In genomic region chrX:93422693-93423092, GRCh38 we compare ENCODE assay signal across 8 cellular contexts.
DNase-seq lines count a peak whose midpoint lies in the region; ATAC-seq, FAIRE-seq and TF ChIP-seq lines count a peak whose summit lies in the region.

No MANE protein-coding gene starts in this region.

- H4K20me1 ChIP-seq in MM.1S (ENCODE audit: insufficient read depth, low read length), result no peaks in the 10 kb centered on the region

- no peak overlapping the region for H3K27ac ChIP-seq in MM.1S (ENCODE audit: low read length)
- no peak overlapping the region for H3K27ac ChIP-seq in parathyroid adenoma

- H3K4me2 ChIP-seq in MM.1S (ENCODE audit: low read depth, low read length) (no peak overlapping the region), parathyroid adenoma (ENCODE audit: low read length) (no peak overlapping the region)

- H3K27me3 Mint-ChIP-seq in natural killer cell treated with Interleukin-12 subunit alpha and Interleukin-12 subunit beta and Interleukin-15 and Interleukin-18, amount 100 ng/mL, for 72 hours, result peaks cover 0 to 9% of the 10 kb centered on the region in 2 donors

- no peak for ATAC-seq in natural killer cell treated with Interleukin-12 subunit alpha and Interleukin-12 subunit beta and Interleukin-15 and Interleukin-18, amount 100 ng/mL, for 72 hours
- no peak for ATAC-seq in GM21515 (IDR thresholded peaks at IDR 0.05; ENCODE audit: unreplicated experiment)

- H3K4me1 ChIP-seq in MM.1S (ENCODE audit: low read length) (no peaks in the 10 kb centered on the region), parathyroid adenoma (no peaks in the 10 kb centered on the region)

- no peak for FAIRE-seq in bronchial epithelial cell (lab: Jason Lieb, UNC)

- H3K36me3 ChIP-seq in MM.1S (replicated peaks; ENCODE audit: insufficient read depth, low read length), result no peaks in the 10 kb centered on the region
- H3K36me3 ChIP-seq in bronchial epithelial cell (ENCODE audit: control insufficient read depth, insufficient read depth, low read length), result no peaks in the 10 kb centered on the region
- no peaks in the 10 kb centered on the region for H3K36me3 ChIP-seq in parathyroid adenoma (ENCODE audit: control insufficient read depth, insufficient read depth, low read length)

- peaks cover 4% of the 10 kb centered on the region for H3K9me3 Mint-ChIP-seq in natural killer cell treated with Interleukin-12 subunit alpha and Interleukin-12 subunit beta and Interleukin-15 and Interleukin-18, amount 100 ng/mL, for 72 hours

- no peak overlapping the region for H3K9ac ChIP-seq in MM.1S (ENCODE audit: low read length)
- H3K9ac ChIP-seq in parathyroid adenoma, result no peak overlapping the region

- TF ChIP-seq CTCF in GM20000 (IDR thresholded peaks at IDR 0.05; ENCODE audit: extremely low read depth, missing control alignments), result no peak
- TF ChIP-seq CTCF in MM.1S (IDR thresholded peaks at IDR 0.05; ENCODE audit: low read length), result peak; percentile 63
- peak; percentile 14 for TF ChIP-seq CTCF in bronchial epithelial cell (IDR thresholded peaks at IDR 0.05; ENCODE audit: insufficient read depth, low read length, severe bottlenecking)
- TF ChIP-seq CTCF in parathyroid adenoma (IDR thresholded peaks at IDR 0.05), result peak; percentile 40

- no peaks in the 10 kb centered on the region for H3K36me3 Mint-ChIP-seq in natural killer cell treated with Interleukin-12 subunit alpha and Interleukin-12 subunit beta and Interleukin-15 and Interleukin-18, amount 100 ng/mL, for 72 hours

- H3K9me2 ChIP-seq in MM.1S (replicated peaks; ENCODE audit: insufficient read depth, low read length), result no peaks in the 10 kb centered on the region

- H3K4me3 ChIP-seq in MM.1S (ENCODE audit: low read length) (no peak overlapping the region), bronchial epithelial cell (ENCODE audit: low read depth, low read length) (no peak overlapping the region), parathyroid adenoma (ENCODE audit: low read depth, low read length) (no peak overlapping the region)

- H3K27me3 ChIP-seq in MM.1S (replicated peaks; ENCODE audit: insufficient read depth, low read length) (no peaks in the 10 kb centered on the region), bronchial epithelial cell (ENCODE audit: control insufficient read depth, insufficient read depth, low read length) (no peaks in the 10 kb centered on the region), parathyroid adenoma (ENCODE audit: control insufficient read depth, insufficient read depth, low read length) (no peaks in the 10 kb centered on the region)

- no peaks in the 10 kb centered on the region for H3K4me1 Mint-ChIP-seq in natural killer cell treated with Interleukin-12 subunit alpha and Interleukin-12 subunit beta and Interleukin-15 and Interleukin-18, amount 100 ng/mL, for 72 hours (ENCODE audit: low read depth in 2 of 2)

- no peak overlapping the region for H2AFZ ChIP-seq in MM.1S (ENCODE audit: low read length)
- H2AFZ ChIP-seq in parathyroid adenoma, result no peak overlapping the region

- H3K79me2 ChIP-seq in MM.1S (ENCODE audit: low read length), result no peaks in the 10 kb centered on the region
- H3K79me2 ChIP-seq in parathyroid adenoma, result no peaks in the 10 kb centered on the region

- DNase-seq in GDM1 (lab: John Stamatoyannopoulos, UW), result peak; percentile 8
- peak; percentile 3 for DNase-seq in GM20000 (ENCODE audit: low spot score)
- peak; percentile 38 for DNase-seq in MM.1S
- DNase-seq in bronchial epithelial cell (ENCODE audit: low read depth), result peak; percentile 4
- no peak for DNase-seq in natural killer cell treated with Interleukin-12 subunit alpha and Interleukin-12 subunit beta and Interleukin-15 and Interleukin-18, amount 100 ng/mL, for 72 hours (ENCODE audit: low spot score)
- no peak for DNase-seq in NK-92 treated with Interleukin-12 subunit alpha and Interleukin-12 subunit beta, amount 100 ng/mL, for 24 hours (lab: John Stamatoyannopoulos, UW)

- H3K9me3 ChIP-seq in MM.1S (replicated peaks; ENCODE audit: insufficient read depth, low read length) (no peaks in the 10 kb centered on the region), parathyroid adenoma (ENCODE audit: control insufficient read depth, low read length) (no peaks in the 10 kb centered on the region)

- H3F3A ChIP-seq in MM.1S (ENCODE audit: insufficient read depth, low read length), result no peaks in the 10 kb centered on the region

- H3K27ac Mint-ChIP-seq in natural killer cell treated with Interleukin-12 subunit alpha and Interleukin-12 subunit beta and Interleukin-15 and Interleukin-18, amount 100 ng/mL, for 72 hours, result no peak overlapping the region

- no peak overlapping the region for H3K4me3 Mint-ChIP-seq in natural killer cell treated with Interleukin-12 subunit alpha and Interleukin-12 subunit beta and Interleukin-15 and Interleukin-18, amount 100 ng/mL, for 72 hours

Comparison
In these comparisons a context has a peak if more than half of its experiments do, and no peak if none do; other contexts are left out.
1. DNase-seq: peak in GDM1 (single experiment), GM20000 (single experiment), MM.1S (single experiment) and bronchial epithelial cell (single experiment); none in natural killer cell treated with Interleukin-12 subunit alpha and Interleukin-12 subunit beta and Interleukin-15 and Interleukin-18, amount 100 ng/mL, for 72 hours (single experiment) and NK-92 treated with Interleukin-12 subunit alpha and Interleukin-12 subunit beta, amount 100 ng/mL, for 24 hours (single experiment).